ENCODE assay signal across 8 cellular contexts in genomic region chr17:27471321-27472269, GRCh38. TPM values are rescaled to one million over a fixed set of nuclear protein-coding genes. Genes with fewer than 3 reads are reported as not detected.
DNase-seq lines count a peak whose midpoint lies in the region; ATAC-seq and FAIRE-seq lines count a peak whose summit lies in the region.

No MANE protein-coding gene starts in this region.

- no peak for FAIRE-seq in HTR-8/SVneo (lab: Jason Lieb, UNC)

- ATAC-seq in GM19452 (IDR thresholded peaks at IDR 0.05; ENCODE audit: unreplicated experiment) (peak; percentile 63), HG03439 (IDR thresholded peaks at IDR 0.05; ENCODE audit: unreplicated experiment) (peak; percentile 66), left lobe of liver (no peak)

- no peaks in the 10 kb centered on the region for H3K27me3 ChIP-seq in thymus (ENCODE audit: control insufficient read depth, insufficient read depth)

- H3K36me3 ChIP-seq in thymus (ENCODE audit: control insufficient read depth, insufficient read depth): no peaks in the 10 kb centered on the region

- 91% methylated on average over 14 of the region's 14 CpGs for WGBS in thymus

- H3K9me3 ChIP-seq in thymus (ENCODE audit: control insufficient read depth): no peaks in the 10 kb centered on the region

- H3K4me1 ChIP-seq in thymus (ENCODE audit: control insufficient read depth, insufficient read depth, low read length): peaks cover 7% of the 10 kb centered on the region

- no peak overlapping the region for H3K4me3 ChIP-seq in thymus (ENCODE audit: low read length)

- peak; percentile 69 for DNase-seq in activated CD8-positive, alpha-beta memory T cell treated with anti-CD3 and anti-CD28 coated beads, Interleukin-2, amount 50 U/mL, for 24 hours (ENCODE audit: extremely low read depth)
- DNase-seq in iris pigment epithelial cell (ENCODE audit: low read depth) (peak; percentile 31), SW480 (ENCODE audit: low spot score) (no peak), HTR-8/SVneo (ENCODE audit: insufficient read length, low spot score) (no peak), left lobe of liver (ENCODE audit: low spot score) (no peak)

- H3K27ac ChIP-seq in thymus (ENCODE audit: low read depth): peak overlapping the region; percentile 72

RNA-seq across cellular contexts. Expression of gene KSR1, which starts 15.3 kb away (rescaled TPM):
- 32.8 TPM for polyA plus RNA-seq in thymus
- 11.4 TPM for total RNA-seq in left lobe of liver

Comparison
In these comparisons a context has a peak if more than half of its experiments do, and no peak if none do; other contexts are left out.
1. DNase-seq: peak in activated CD8-positive, alpha-beta memory T cell treated with anti-CD3 and anti-CD28 coated beads, Interleukin-2, amount 50 U/mL, for 24 hours (single experiment) and iris pigment epithelial cell (single experiment); none in SW480 (single experiment), HTR-8/SVneo (single experiment) and left lobe of liver (single experiment).